ENCODE assay signal across 25 cellular contexts in the genomic region with DNA sequence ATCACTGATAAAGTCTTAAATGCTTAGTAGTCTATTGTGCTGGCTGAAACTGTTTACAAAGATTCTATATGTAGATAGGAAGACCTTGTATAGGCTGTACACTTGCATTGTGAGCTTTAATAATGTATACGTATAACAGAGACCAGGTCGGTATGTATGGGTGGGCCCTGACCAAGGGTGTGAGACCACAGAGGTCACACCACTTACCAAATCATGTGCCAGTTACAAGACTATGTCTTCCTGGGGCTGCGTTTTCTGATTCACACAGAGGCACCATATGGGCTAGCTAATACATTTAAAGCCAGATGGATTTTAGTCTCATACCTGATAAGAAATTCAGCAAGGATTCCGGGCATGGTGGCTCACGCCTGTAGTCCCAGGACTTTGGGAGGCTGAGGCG.
"Had no signal": no experiment of that assay in that cellular context is flagged by ENCODE, and none has a peak within 500 bp of the region (broad histone marks: within the 10 kb centered on the region; RNA-seq: fewer than 3 reads in every experiment).

No MANE protein-coding gene starts in this region.

- H3K9ac ChIP-seq: KMS-11 had no signal

- DNase-seq: activated CD4-positive, alpha-beta T cell treated with anti-CD3 and anti-CD28 coated beads for 4 hours; activated CD8-positive, alpha-beta memory T cell treated with anti-CD3 and anti-CD28 coated beads, Interleukin-2, amount 50 U/mL, for 4 hours; activated CD8-positive, alpha-beta T cell treated with anti-CD3 and anti-CD28 coated beads for 36 hours; activated naive CD4-positive, alpha-beta T cell treated with anti-CD3 and anti-CD28 coated beads, Interleukin-2, amount 50 U/mL, for 16 hours; activated naive CD8-positive, alpha-beta T cell treated with anti-CD3 and anti-CD28 coated beads, Interleukin-2, amount 10 ng/mL, durations not matched to agents 7 days and 5 days; activated T-cell treated with anti-CD3 and anti-CD28 coated beads, Interleukin-2, amount 50 U/mL, for 72 hours; aorta; body of pancreas; MV-4-11; NCI-H1092 treated with DMSO at 0.1 percent for 48 hours; NCI-H1417 treated with DMSO at 0.1 percent for 48 hours; NCI-H1694; NCI-H2029; NCI-H2107; NCI-H2171 treated with DMSO at 0.1 percent for 48 hours; NCI-H345; NCI-H510A; NCI-H526 treated with DMSO at 0.1 percent for 48 hours; PC-3; SHP77 treated with DMSO at 0.1 percent for 48 hours had no signal

- FAIRE-seq: bronchial epithelial cell, RCC 7860 had no signal

- H3K27ac Mint-ChIP-seq: activated CD8-positive, alpha-beta T cell treated with anti-CD3 and anti-CD28 coated beads for 36 hours; activated naive CD8-positive, alpha-beta T cell treated with anti-CD3 and anti-CD28 coated beads, Interleukin-2, amount 10 ng/mL, durations not matched to agents 7 days and 5 days; activated T-cell treated with anti-CD3 and anti-CD28 coated beads, Interleukin-2, amount 50 U/mL, for 72 hours; T-helper 1 cell treated with Interleukin-12 subunit alpha and Interleukin-12 subunit beta and Interleukin-4 antibody, amounts not matched to agents 30 μg/mL and 1 μg/mL, for 36 hours had no signal

- H3K4me1 ChIP-seq: body of pancreas had no signal

- H3K9me3 ChIP-seq: body of pancreas had no signal

- H3K4me2 ChIP-seq: KMS-11 had no signal

- H3K27me3 Mint-ChIP-seq: activated CD8-positive, alpha-beta T cell treated with anti-CD3 and anti-CD28 coated beads for 36 hours; activated naive CD8-positive, alpha-beta T cell treated with anti-CD3 and anti-CD28 coated beads, Interleukin-2, amount 10 ng/mL, durations not matched to agents 7 days and 5 days had no signal

- H3K4me3 ChIP-seq: body of pancreas had no signal

- H3K27me3 ChIP-seq: body of pancreas had no signal

- H3K27ac ChIP-seq: body of pancreas, KMS-11 had no signal

- H3K4me3 Mint-ChIP-seq: activated CD8-positive, alpha-beta T cell treated with anti-CD3 and anti-CD28 coated beads for 36 hours; activated naive CD8-positive, alpha-beta T cell treated with anti-CD3 and anti-CD28 coated beads, Interleukin-2, amount 10 ng/mL, durations not matched to agents 7 days and 5 days; activated T-cell treated with anti-CD3 and anti-CD28 coated beads, Interleukin-2, amount 50 U/mL, for 72 hours; T-helper 1 cell treated with Interleukin-12 subunit alpha and Interleukin-12 subunit beta and Interleukin-4 antibody, amounts not matched to agents 30 μg/mL and 1 μg/mL, for 36 hours had no signal

- ATAC-seq: activated CD4-positive, CD25-positive, alpha-beta regulatory T cell treated with anti-CD3 and anti-CD28 coated beads, Interleukin-2, amount 50 U/mL, for 24 hours; activated CD8-positive, alpha-beta T cell treated with anti-CD3 and anti-CD28 coated beads for 36 hours; activated T-cell treated with anti-CD3 and anti-CD28 coated beads, Interleukin-2, amount 50 U/mL, for 72 hours; body of pancreas; PC-3 had no signal

- H3K9me3 Mint-ChIP-seq: activated CD8-positive, alpha-beta T cell treated with anti-CD3 and anti-CD28 coated beads for 36 hours; activated naive CD8-positive, alpha-beta T cell treated with anti-CD3 and anti-CD28 coated beads, Interleukin-2, amount 10 ng/mL, durations not matched to agents 7 days and 5 days; activated T-cell treated with anti-CD3 and anti-CD28 coated beads, Interleukin-2, amount 50 U/mL, for 72 hours; T-helper 1 cell treated with Interleukin-12 subunit alpha and Interleukin-12 subunit beta and Interleukin-4 antibody, amounts not matched to agents 30 μg/mL and 1 μg/mL, for 36 hours had no signal
